ENCODE assay signal across 38 cellular contexts in genomic region chr2:157498501-157498900, GRCh38. TPM values are rescaled to one million over a fixed set of nuclear protein-coding genes. Genes with fewer than 3 reads are reported as not detected.
"Had no signal": no experiment of that assay in that cellular context is flagged by ENCODE, and none has a peak within 500 bp of the region (broad histone marks: within the 10 kb centered on the region; RNA-seq: fewer than 3 reads in every experiment).

No MANE protein-coding gene starts in this region.

- H2AFZ ChIP-seq: hepatocyte had no signal

- H3K4me3 ChIP-seq: ascending aorta, breast epithelium, cardiac muscle cell, colonic mucosa, esophagus squamous epithelium, gastroesophageal sphincter, heart right ventricle, hepatocyte had no signal

- H3K27ac ChIP-seq: ascending aorta, breast epithelium, cardiac muscle cell, colonic mucosa, epithelial cell of prostate, esophagus squamous epithelium, gastroesophageal sphincter, heart right ventricle, hepatocyte, VCaP had no signal

- H3K27me3 ChIP-seq: ascending aorta, breast epithelium, cardiac muscle cell, colonic mucosa, esophagus squamous epithelium, gastroesophageal sphincter, heart right ventricle, hepatocyte had no signal

- H3K79me2 ChIP-seq: hepatocyte had no signal

- H3K9me3 ChIP-seq: ascending aorta, breast epithelium, colonic mucosa, esophagus squamous epithelium, gastroesophageal sphincter, heart right ventricle had no signal

- H3K36me3 Mint-ChIP-seq: activated CD4-positive, alpha-beta memory T cell treated with anti-CD3 and anti-CD28 coated beads for 36 hours; activated CD8-positive, alpha-beta memory T cell treated with anti-CD3 and anti-CD28 coated beads, Interleukin-2, amount 10 ng/mL, durations not matched to agents 7 days and 5 days; activated naive CD4-positive, alpha-beta T cell treated with anti-CD3 and anti-CD28 coated beads, Interleukin-2, amount 50 U/mL, for 24 hours; activated naive CD8-positive, alpha-beta T cell treated with anti-CD3 and anti-CD28 coated beads for 36 hours; brain; WTC11 had no signal

- H3K9me3 Mint-ChIP-seq: activated CD4-positive, alpha-beta memory T cell treated with anti-CD3 and anti-CD28 coated beads for 36 hours; activated naive CD4-positive, alpha-beta T cell treated with anti-CD3 and anti-CD28 coated beads for 36 hours; activated naive CD4-positive, alpha-beta T cell treated with anti-CD3 and anti-CD28 coated beads, Interleukin-2, amount 50 U/mL, for 24 hours; activated naive CD8-positive, alpha-beta T cell treated with anti-CD3 and anti-CD28 coated beads for 36 hours; activated naive CD8-positive, alpha-beta T cell treated with anti-CD3 and anti-CD28 coated beads, Interleukin-2, amount 50 U/mL, for 24 hours; activated T-helper 1 cell treated with anti-CD3 and anti-CD28 coated beads, Interleukin-12 subunit alpha, Interleukin-12 subunit beta, Interleukin-2, Interleukin-4 antibody, amounts not matched to agents 30 ng/mL and 10 ng/mL and 1 ng/mL, durations not matched to agents 14 hours and 24 hours and 36 hours; activated T-helper 2 cell treated with anti-CD3 and anti-CD28 coated beads, Interferon-gamma antibody, Interleukin-2, Interleukin-4, amounts not matched to agents 10 μg/mL and 5 μg/mL and 100 μg/mL, durations not matched to agents 14 hours and 24 hours and 36 hours; brain; T-helper 2 cell treated with Interferon-gamma antibody and Interleukin-4, amounts not matched to agents 5 μg/mL and 100 μg/mL, for 36 hours; WTC11 had no signal

- H3K36me3 ChIP-seq: ascending aorta, breast epithelium, cardiac muscle cell, colonic mucosa, esophagus squamous epithelium, gastroesophageal sphincter, heart right ventricle had no signal

- H3K27me3 Mint-ChIP-seq: activated CD4-positive, alpha-beta memory T cell treated with anti-CD3 and anti-CD28 coated beads for 36 hours; activated CD8-positive, alpha-beta memory T cell treated with anti-CD3 and anti-CD28 coated beads, Interleukin-2, amount 10 ng/mL, durations not matched to agents 7 days and 5 days; activated naive CD4-positive, alpha-beta T cell treated with anti-CD3 and anti-CD28 coated beads, Interleukin-2, amount 50 U/mL, for 24 hours; activated naive CD8-positive, alpha-beta T cell treated with anti-CD3 and anti-CD28 coated beads for 36 hours; activated naive CD8-positive, alpha-beta T cell treated with anti-CD3 and anti-CD28 coated beads, Interleukin-2, amount 50 U/mL, for 24 hours; brain; T-helper 17 cell had no signal

- H3K27ac Mint-ChIP-seq: activated CD4-positive, alpha-beta memory T cell treated with anti-CD3 and anti-CD28 coated beads for 36 hours; activated CD8-positive, alpha-beta memory T cell treated with anti-CD3 and anti-CD28 coated beads, Interleukin-2, amount 10 ng/mL, durations not matched to agents 7 days and 5 days; activated CD8-positive, alpha-beta T cell treated with anti-CD3 and anti-CD28 coated beads, Interleukin-2, amount 10 ng/mL, durations not matched to agents 7 days and 5 days; activated naive CD4-positive, alpha-beta T cell treated with anti-CD3 and anti-CD28 coated beads for 36 hours; activated naive CD8-positive, alpha-beta T cell treated with anti-CD3 and anti-CD28 coated beads for 36 hours; activated naive CD8-positive, alpha-beta T cell treated with anti-CD3 and anti-CD28 coated beads, Interleukin-2, amount 50 U/mL, for 24 hours; activated T-helper 1 cell treated with anti-CD3 and anti-CD28 coated beads, Interleukin-12 subunit alpha, Interleukin-12 subunit beta, Interleukin-2, Interleukin-4 antibody, amounts not matched to agents 30 ng/mL and 10 ng/mL and 1 ng/mL, durations not matched to agents 14 hours and 24 hours and 36 hours; activated T-helper 2 cell treated with anti-CD3 and anti-CD28 coated beads, Interferon-gamma antibody, Interleukin-2, Interleukin-4, amounts not matched to agents 10 μg/mL and 5 μg/mL and 100 μg/mL, durations not matched to agents 14 hours and 24 hours and 36 hours; T-helper 17 cell; T-helper 2 cell treated with Interferon-gamma antibody and Interleukin-4, amounts not matched to agents 5 μg/mL and 100 μg/mL, for 36 hours; WTC11 had no signal

- DNase-seq: activated CD4-positive, alpha-beta memory T cell treated with anti-CD3 and anti-CD28 coated beads for 36 hours; activated CD4-positive, alpha-beta T cell treated with anti-CD3 and anti-CD28 coated beads for 1 hour; activated CD4-positive, alpha-beta T cell treated with anti-CD3 and anti-CD28 coated beads for 4 hours; activated CD8-positive, alpha-beta memory T cell treated with anti-CD3 and anti-CD28 coated beads, Interleukin-2, amount 10 ng/mL, durations not matched to agents 7 days and 5 days; activated CD8-positive, alpha-beta memory T cell treated with anti-CD3 and anti-CD28 coated beads, Interleukin-2, amount 50 U/mL, for 4 hours; activated CD8-positive, alpha-beta T cell treated with anti-CD3 and anti-CD28 coated beads, Interleukin-2, amount 10 ng/mL, durations not matched to agents 7 days and 5 days; activated effector memory CD4-positive, alpha-beta T cell treated with anti-CD3 and anti-CD28 coated beads, Interleukin-2, amount 50 U/mL, for 16 hours; activated naive CD4-positive, alpha-beta T cell treated with anti-CD3 and anti-CD28 coated beads for 36 hours; activated naive CD8-positive, alpha-beta T cell treated with anti-CD3 and anti-CD28 coated beads for 36 hours; activated naive CD8-positive, alpha-beta T cell treated with anti-CD3 and anti-CD28 coated beads, Interleukin-2, amount 50 U/mL, for 24 hours; activated T-cell treated with anti-CD3 and anti-CD28 coated beads, Interleukin-2, amount 50 U/mL, for 1 hour; activated T-cell treated with anti-CD3 and anti-CD28 coated beads, Interleukin-2, amount 50 U/mL, for 48 hours; central memory CD4-positive, alpha-beta T cell; cerebellar nuclear complex; colonic mucosa; effector CD8-positive, alpha-beta T cell; esophagus squamous epithelium; foreskin melanocyte; heart right ventricle; T-helper 17 cell; T1000 had no signal

- H3K4me1 ChIP-seq: ascending aorta, breast epithelium, colonic mucosa, esophagus squamous epithelium, gastroesophageal sphincter, heart right ventricle had no signal

- FAIRE-seq: endometrium, endothelial cell of umbilical vein had no signal

- ATAC-seq: activated naive CD8-positive, alpha-beta T cell treated with anti-CD3 and anti-CD28 coated beads, Interleukin-2, amount 50 U/mL, for 24 hours; gastroesophageal sphincter had no signal

- H3K4me2 ChIP-seq: hepatocyte had no signal

- H3K4me3 Mint-ChIP-seq: activated CD4-positive, alpha-beta memory T cell treated with anti-CD3 and anti-CD28 coated beads for 36 hours; activated CD8-positive, alpha-beta memory T cell treated with anti-CD3 and anti-CD28 coated beads, Interleukin-2, amount 10 ng/mL, durations not matched to agents 7 days and 5 days; activated CD8-positive, alpha-beta T cell treated with anti-CD3 and anti-CD28 coated beads, Interleukin-2, amount 10 ng/mL, durations not matched to agents 7 days and 5 days; activated naive CD4-positive, alpha-beta T cell treated with anti-CD3 and anti-CD28 coated beads for 36 hours; activated naive CD4-positive, alpha-beta T cell treated with anti-CD3 and anti-CD28 coated beads, Interleukin-2, amount 50 U/mL, for 24 hours; activated naive CD8-positive, alpha-beta T cell treated with anti-CD3 and anti-CD28 coated beads for 36 hours; activated naive CD8-positive, alpha-beta T cell treated with anti-CD3 and anti-CD28 coated beads, Interleukin-2, amount 50 U/mL, for 24 hours; activated T-helper 1 cell treated with anti-CD3 and anti-CD28 coated beads, Interleukin-12 subunit alpha, Interleukin-12 subunit beta, Interleukin-2, Interleukin-4 antibody, amounts not matched to agents 30 ng/mL and 10 ng/mL and 1 ng/mL, durations not matched to agents 14 hours and 24 hours and 36 hours; brain; T-helper 17 cell; T-helper 2 cell treated with Interferon-gamma antibody and Interleukin-4, amounts not matched to agents 5 μg/mL and 100 μg/mL, for 36 hours; WTC11 had no signal

RNA-seq across cellular contexts. Expression of gene CYTIP, which starts 54.6 kb away (rescaled TPM):
- total RNA-seq: cardiac muscle cell, dermis microvascular lymphatic vessel endothelial cell, endothelial cell of umbilical vein, fibroblast of lung had no signal
- polyA plus RNA-seq: cardiac muscle cell, endothelial cell of umbilical vein had no signal
